In the genomic region with DNA sequence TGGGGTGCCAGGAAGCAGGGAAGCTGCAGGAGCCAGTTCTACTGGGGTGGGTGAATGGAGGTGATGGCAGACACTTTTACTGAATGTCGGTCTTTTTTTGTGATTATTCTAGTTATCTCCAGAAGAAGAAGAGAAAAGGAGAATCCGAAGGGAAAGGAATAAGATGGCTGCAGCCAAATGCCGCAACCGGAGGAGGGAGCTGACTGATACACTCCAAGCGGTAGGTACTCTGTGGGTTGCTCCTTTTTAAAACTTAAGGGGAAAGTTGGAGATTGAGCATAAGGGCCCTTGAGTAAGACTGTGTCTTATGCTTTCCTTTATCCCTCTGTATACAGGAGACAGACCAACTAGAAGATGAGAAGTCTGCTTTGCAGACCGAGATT, we compare ENCODE assay signal across 10 cellular contexts. TPM values are rescaled to one million over a fixed set of nuclear protein-coding genes. Genes with fewer than 3 reads are reported as not detected.
DNase-seq lines count a peak whose midpoint lies in the region; ATAC-seq, FAIRE-seq and TF ChIP-seq lines count a peak whose summit lies in the region.
"Had no signal": no experiment of that assay in that cellular context is flagged by ENCODE, and none has a peak within 500 bp of the region (broad histone marks: within the 10 kb centered on the region; RNA-seq: fewer than 3 reads in every experiment).

No MANE protein-coding gene starts in this region.

- H3K4me1 Mint-ChIP-seq in IgD-negative memory B cell (peaks cover 15 to 25% (median 18%) of the 10 kb centered on the region in 3 donors), brain (peaks cover 48% of the 10 kb centered on the region)
- peaks cover 43% of the 10 kb centered on the region for H3K4me1 Mint-ChIP-seq in stimulated activated effector memory CD8-positive, alpha-beta T cell treated with anti-CD3 and anti-CD28 coated beads, Interleukin-12 subunit alpha, Interleukin-12 subunit beta, amount 100 ng/mL, for 72 hours

- DNase-seq in HepG2 (ENCODE audit: low spot score), result no peak
- DNase-seq in stimulated activated effector memory CD8-positive, alpha-beta T cell treated with anti-CD3 and anti-CD28 coated beads, Interleukin-12 subunit alpha, Interleukin-12 subunit beta, amount 100 ng/mL, for 72 hours (ENCODE audit: low spot score in 2 of 2), result no peak
- no peak for DNase-seq in iPS-NIHi7 (ENCODE audit: extremely low spot score)
- DNase-seq in activated gamma-delta T cell (lab: John Stamatoyannopoulos, UW), result no peak
- DNase-seq in NCI-H1417 (lab: John Stamatoyannopoulos, UW), result no peak
- DNase-seq: activated CD8-positive, alpha-beta memory T cell treated with anti-CD3 and anti-CD28 coated beads for 24 hours; NCI-H1048 had no signal

- peak overlapping the region; percentile 83 to 97 (median 92) for H3K4me3 Mint-ChIP-seq in IgD-negative memory B cell
- peak overlapping the region; percentile 95 to 98 (median 96) for H3K4me3 Mint-ChIP-seq in brain
- peak overlapping the region; percentile 92 for H3K4me3 Mint-ChIP-seq in stimulated activated effector memory CD8-positive, alpha-beta T cell treated with anti-CD3 and anti-CD28 coated beads, Interleukin-12 subunit alpha, Interleukin-12 subunit beta, amount 100 ng/mL, for 72 hours

- H3K27me3 ChIP-seq in HepG2 (ENCODE audit: control insufficient read depth in 1 of 2, insufficient read depth in 2 of 2, low read length in 2 of 2), result peaks cover 1 to 13% of the 10 kb centered on the region in 2 experiments; a peak in 4 of 5 replicates

- H3K9me3 Mint-ChIP-seq in IgD-negative memory B cell, result no peaks in the 10 kb centered on the region
- H3K9me3 Mint-ChIP-seq in brain, result peaks cover 0 to 13% (median 0%) of the 10 kb centered on the region in 5 experiments
- H3K9me3 Mint-ChIP-seq in stimulated activated effector memory CD8-positive, alpha-beta T cell treated with anti-CD3 and anti-CD28 coated beads, Interleukin-12 subunit alpha, Interleukin-12 subunit beta, amount 100 ng/mL, for 72 hours, result no peaks in the 10 kb centered on the region

- TF ChIP-seq EP300 in HepG2 (IDR thresholded peaks at IDR 0.05; ENCODE audit: low read depth in 2 of 2, low read length in 2 of 2) (no peak), HepG2 (CRISPR knock-in tag; IDR thresholded peaks at IDR 0.05; ENCODE audit: borderline replicate concordance) (no peak)

- H3K27ac ChIP-seq in HepG2 (ENCODE audit: extremely low read length, insufficient read depth, low read length), result no peak overlapping the region

- H3K4me1 ChIP-seq in HepG2 (ENCODE audit: insufficient read depth, low read length), result peaks cover 58% of the 10 kb centered on the region

- H3K79me2 ChIP-seq in HepG2 (ENCODE audit: insufficient read depth, low read length), result no peaks in the 10 kb centered on the region

- POLR2A ChIA-PET in HepG2 (lab: Yijun Ruan, JAX), result no interaction called here

- H2AFZ ChIP-seq in HepG2 (ENCODE audit: low read length), result no peak overlapping the region

- peak overlapping the region; percentile 100; the same call in 1 of the 2 replicates for H3K4me2 ChIP-seq in HepG2 (ENCODE audit: low read depth, low read length)

- 95% methylated on average over 5 of the region's 6 CpGs for WGBS in HepG2 (ENCODE audit: low lambda C conversion rate)

- in situ Hi-C loops in HepG2 (cut with HindIII; ENCODE audit: extremely low pct_ligation_motif_present, low pct_unique_long_range_greater_than_20kb), result no loop called here

- no peak for ATAC-seq in HepG2
- ATAC-seq in stimulated activated effector memory CD8-positive, alpha-beta T cell treated with anti-CD3 and anti-CD28 coated beads, Interleukin-12 subunit alpha, Interleukin-12 subunit beta, amount 100 ng/mL, for 72 hours, result no peak
- ATAC-seq in GM19452 (IDR thresholded peaks at IDR 0.05; ENCODE audit: unreplicated experiment), result no peak

- H3K27me3 Mint-ChIP-seq in IgD-negative memory B cell (peaks cover 56% of the 10 kb centered on the region), brain (peaks cover 47% of the 10 kb centered on the region)

- peak overlapping the region; percentile 48 to 98 (median 97) for H3K27ac Mint-ChIP-seq in IgD-negative memory B cell
- peak overlapping the region in 4 of 5 experiments; percentile 25 to 99 (median 72) for H3K27ac Mint-ChIP-seq in brain
- H3K27ac Mint-ChIP-seq in stimulated activated effector memory CD8-positive, alpha-beta T cell treated with anti-CD3 and anti-CD28 coated beads, Interleukin-12 subunit alpha, Interleukin-12 subunit beta, amount 100 ng/mL, for 72 hours, result peak overlapping the region; percentile 98

- BruUV-seq in HepG2 (replicated peaks; lab: Mats Ljungman, UMichigan), result no TSS peak

- peaks cover 3 to 14% of the 10 kb centered on the region in 2 experiments; a peak in 4 of 5 replicates for H3K36me3 ChIP-seq in HepG2 (replicated peaks in 1 of 2; ENCODE audit: control insufficient read depth in 1 of 2, insufficient read depth in 2 of 2, low read length in 2 of 2)

- no peaks in the 10 kb centered on the region for H3K9me3 ChIP-seq in HepG2 (ENCODE audit: low read length)

- CTCF ChIA-PET in HepG2 (lab: Yijun Ruan, JAX; ENCODE audit: low intra/inter-chr PET ratio, low total read pairs), result no interaction called here

- H4K20me1 ChIP-seq in HepG2 (ENCODE audit: insufficient read depth, low read length), result peaks cover 11% of the 10 kb centered on the region; the same call in 1 of the 2 replicates

- no peaks in the 10 kb centered on the region for H3K36me3 Mint-ChIP-seq in IgD-negative memory B cell
- H3K36me3 Mint-ChIP-seq in brain, result peaks cover 31% of the 10 kb centered on the region
- H3K36me3 Mint-ChIP-seq in stimulated activated effector memory CD8-positive, alpha-beta T cell treated with anti-CD3 and anti-CD28 coated beads, Interleukin-12 subunit alpha, Interleukin-12 subunit beta, amount 100 ng/mL, for 72 hours, result peaks cover 51% of the 10 kb centered on the region

- TF ChIP-seq POLR2A in HepG2 (IDR thresholded peaks at IDR 0.05; ENCODE audit: insufficient read depth in 1 of 2, low read depth in 2 of 2, low read length in 2 of 2), result peak in 1 of 2 experiments; percentile 45; a peak in 2 of 4 replicates

- TF ChIP-seq RAD21 in HepG2 (CRISPR knock-in tag; IDR thresholded peaks at IDR 0.05), result no peak

- intact Hi-C loops in HepG2 (cut with micrococcal nuclease; ENCODE audit: unreplicated experiment), result no loop called here

- 0 out of 2 replicates have a peak overlapping the region, but pooled peaks have one; percentile 97 for H3K9ac ChIP-seq in HepG2 (ENCODE audit: insufficient read depth, low read depth, low read length)

- TF ChIP-seq CTCF in brain (conservative IDR thresholded peaks at IDR 0.05) (no peak), HepG2 (CRISPR knock-in tag; IDR thresholded peaks at IDR 0.05) (no peak)

- H3K4me3 ChIP-seq in HepG2 (replicated peaks in 1 of 3; ENCODE audit: insufficient read depth in 1 of 3, low read depth in 2 of 3, low read length in 3 of 3), result peak overlapping the region in 2 of 3 experiments; percentile 84 to 96; a peak in 2 of 6 replicates

- no peak for FAIRE-seq in HepG2 (lab: Jason Lieb, UNC)

TF ChIP-seq in HepG2, 621 proteins besides CTCF, POLR2A, EP300 and RAD21 (continues in another document):
- TF ChIP-seq, protein P1, sequence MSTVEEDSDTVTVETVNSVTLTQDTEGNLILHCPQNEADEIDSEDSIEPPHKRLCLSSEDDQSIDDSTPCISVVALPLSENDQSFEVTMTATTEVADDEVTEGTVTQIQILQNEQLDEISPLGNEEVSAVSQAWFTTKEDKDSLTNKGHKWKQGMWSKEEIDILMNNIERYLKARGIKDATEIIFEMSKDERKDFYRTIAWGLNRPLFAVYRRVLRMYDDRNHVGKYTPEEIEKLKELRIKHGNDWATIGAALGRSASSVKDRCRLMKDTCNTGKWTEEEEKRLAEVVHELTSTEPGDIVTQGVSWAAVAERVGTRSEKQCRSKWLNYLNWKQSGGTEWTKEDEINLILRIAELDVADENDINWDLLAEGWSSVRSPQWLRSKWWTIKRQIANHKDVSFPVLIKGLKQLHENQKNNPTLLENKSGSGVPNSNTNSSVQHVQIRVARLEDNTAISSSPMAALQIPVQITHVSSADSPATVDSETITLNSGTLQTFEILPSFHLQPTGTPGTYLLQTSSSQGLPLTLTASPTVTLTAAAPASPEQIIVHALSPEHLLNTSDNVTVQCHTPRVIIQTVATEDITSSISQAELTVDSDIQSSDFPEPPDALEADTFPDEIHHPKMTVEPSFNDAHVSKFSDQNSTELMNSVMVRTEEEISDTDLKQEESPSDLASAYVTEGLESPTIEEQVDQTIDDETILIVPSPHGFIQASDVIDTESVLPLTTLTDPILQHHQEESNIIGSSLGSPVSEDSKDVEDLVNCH (CRISPR knock-in tag; IDR thresholded peaks at IDR 0.05), result no peak
- no peak for TF ChIP-seq SCMH1 (CRISPR knock-in tag; IDR thresholded peaks at IDR 0.05; ENCODE audit: borderline replicate concordance)
- no peak for TF ChIP-seq SPEN (CRISPR knock-in tag; IDR thresholded peaks at IDR 0.05; ENCODE audit: low read depth)
- TF ChIP-seq ZNF24 (IDR thresholded peaks at IDR 0.05), result no peak

RNA-seq across cellular contexts. Expression of a gene that starts 1.8 kb away (rescaled TPM):
- polyA plus RNA-seq in IgD-negative memory B cell (487 TPM), brain (ENCODE audit: insufficient read depth, low read depth, low replicate concordance) (9.4 TPM), HepG2 (2011; rRNA removed) (15.9 and 26.2 TPM in 2 replicates)
- total RNA-seq in HepG2 (2016; rRNA removed; fragmentation: Illumina TruSeq; extraction: Trizol), result 4.3 and 24.2 TPM in 2 replicates
- total RNA-seq in HepG2 (2016; cell fraction: cytosol; rRNA removed; fragmentation: Illumina TruSeq; extraction: Trizol; ENCODE audit: low read depth), result 2.5 and 3.0 TPM in 2 replicates
- total RNA-seq in HepG2 (2016; cell fraction: insoluble cytoplasmic fraction; rRNA removed; fragmentation: Illumina TruSeq; extraction: Trizol), result 3.4 and 28.3 TPM in 2 replicates
- 2.8 and 4.2 TPM in 2 replicates for total RNA-seq in HepG2 (2016; cell fraction: membrane; rRNA removed; fragmentation: Illumina TruSeq; extraction: Trizol)
- total RNA-seq in HepG2 (2016; cell fraction: nucleus; rRNA removed; fragmentation: Illumina TruSeq; extraction: Trizol), result 64.4 and 68.6 TPM in 2 replicates
- 8.8 and 9.0 TPM in 2 replicates for polyA plus RNA-seq in HepG2 (2011; cell fraction: cytosol; rRNA removed)
- polyA plus RNA-seq in HepG2 (2011; cell fraction: nucleus; rRNA removed), result 83.8 and 92.0 TPM in 2 replicates
- polyA plus RNA-seq in HepG2 (2012), result 4.3 and 4.8 TPM in 2 replicates
- 1.2 and 1.8 TPM in 2 replicates for polyA plus RNA-seq in HepG2 (2016; cell fraction: cytosol; fragmentation: Illumina TruSeq; extraction: Trizol; ENCODE audit: low read depth)
- polyA plus RNA-seq in HepG2 (2016; cell fraction: insoluble cytoplasmic fraction; fragmentation: Illumina TruSeq; extraction: Trizol; ENCODE audit: low read depth), result 5.5 and 10.0 TPM in 2 replicates
- 2.1 and 3.4 TPM in 2 replicates for polyA plus RNA-seq in HepG2 (2016; cell fraction: membrane; fragmentation: Illumina TruSeq; extraction: Trizol; ENCODE audit: low read depth)
- polyA plus RNA-seq in HepG2 (2016; cell fraction: nucleus; fragmentation: Illumina TruSeq; extraction: Trizol; ENCODE audit: insufficient read depth, low read depth), result 101 and 123 TPM in 2 replicates
- 58.4 and 70.4 TPM in 2 replicates for polyA minus RNA-seq in HepG2 (2011; rRNA and poly(A)+ RNA removed; ENCODE audit: low replicate concordance)
- 11.7 and 16.7 TPM in 2 replicates for polyA minus RNA-seq in HepG2 (2011; cell fraction: cytosol; rRNA and poly(A)+ RNA removed)
- polyA minus RNA-seq in HepG2 (2011; cell fraction: nucleus; rRNA and poly(A)+ RNA removed), result 128 and 149 TPM in 2 replicates
